In the genomic region with DNA sequence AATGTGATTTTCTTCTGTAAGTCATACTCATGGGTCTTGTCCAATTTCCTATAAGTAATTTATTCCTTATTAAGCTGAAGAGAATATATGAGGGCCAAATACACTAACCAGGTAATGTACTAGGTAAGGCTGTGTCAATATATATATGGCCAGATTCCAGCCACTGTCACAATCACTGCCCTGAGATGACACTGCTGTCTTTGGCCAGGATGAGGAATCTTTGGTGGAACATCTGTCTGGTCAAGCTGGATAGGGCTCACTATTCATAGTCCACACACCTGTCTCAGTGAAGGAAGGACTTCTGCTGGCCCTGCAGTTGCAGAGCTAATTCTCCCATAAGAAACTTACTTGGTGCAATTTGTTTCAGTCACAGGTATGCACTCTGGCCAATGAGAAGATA, we compare ENCODE assay signal across 23 cellular contexts. TPM values are rescaled to one million over a fixed set of nuclear protein-coding genes. Genes with fewer than 3 reads are reported as not detected.
DNase-seq lines count a peak whose midpoint lies in the region; ATAC-seq, FAIRE-seq and TF ChIP-seq lines count a peak whose summit lies in the region.
"Had no signal": no experiment of that assay in that cellular context is flagged by ENCODE, and none has a peak within 500 bp of the region (broad histone marks: within the 10 kb centered on the region; RNA-seq: fewer than 3 reads in every experiment).

No MANE protein-coding gene starts in this region.

- H3K9me3 ChIP-seq in GM12878 (replicated peaks; ENCODE audit: control insufficient read depth, insufficient read depth, low read length) (no peaks in the 10 kb centered on the region), osteoblast (ENCODE audit: low read depth, low read length) (no peaks in the 10 kb centered on the region), upper lobe of right lung (no peaks in the 10 kb centered on the region)
- H3K9me3 ChIP-seq: A549; BLaER1 treated with 17β-estradiol and CSF1 and Interleukin-3, amounts not matched to agents 10 nM and 100 nM; Caco-2 had no signal

- H3K27ac ChIP-seq in GM12878 (ENCODE audit: control insufficient read depth, insufficient read depth) (no peak overlapping the region), osteoblast (ENCODE audit: low read depth, low read length) (no peak overlapping the region), upper lobe of right lung (no peak overlapping the region)
- H3K27ac ChIP-seq: 22Rv1; A549; BLaER1 treated with 17β-estradiol and CSF1 and Interleukin-3, amounts not matched to agents 10 nM and 100 nM; C4-2B had no signal

- TF ChIP-seq CTCF in GM12878 (IDR thresholded peaks at IDR 0.05 in 2 of 3, conservative IDR thresholded peaks at IDR 0.05 in 1 of 3; ENCODE audit: control insufficient read depth in 2 of 3, extremely low read depth in 1 of 3, insufficient read depth in 1 of 3, low read depth in 3 of 3, low read length in 3 of 3) (no peak), osteoblast (IDR thresholded peaks at IDR 0.05; ENCODE audit: extremely low read depth, low read depth, low read length) (no peak), upper lobe of right lung (IDR thresholded peaks at IDR 0.05) (no peak)

- no peak for FAIRE-seq in GM12878 (lab: Jason Lieb, UNC)
- FAIRE-seq: A549, D721Med, G401.6, GM12892, GM18507 had no signal

- CTCF ChIA-PET in GM12878 (lab: Yijun Ruan, JAX): interaction anchor here (0.8 kb wide), 1 partner anchor 14 kb away, joined by 3 read pairs; no protein-coding TSS in a partner anchor

- no peaks in the 10 kb centered on the region for H3K79me2 ChIP-seq in GM12878 (ENCODE audit: control insufficient read depth, insufficient read depth, low read length)
- no peaks in the 10 kb centered on the region for H3K79me2 ChIP-seq in osteoblast (ENCODE audit: insufficient read depth, low read length)

- POLR2A ChIA-PET in GM12878 (lab: Charles Lee): no interaction called here

- H3K4me1 ChIP-seq in GM12878 (ENCODE audit: control insufficient read depth, insufficient read depth, low read length): no peaks in the 10 kb centered on the region
- H3K4me1 ChIP-seq in osteoblast (ENCODE audit: insufficient read depth, low read length): no peaks in the 10 kb centered on the region
- no peaks in the 10 kb centered on the region for H3K4me1 ChIP-seq in upper lobe of right lung
- H3K4me1 ChIP-seq: A549; BLaER1 treated with 17β-estradiol and CSF1 and Interleukin-3, amounts not matched to agents 10 nM and 100 nM; Caco-2 had no signal

- H3K27me3 ChIP-seq in GM12878 (replicated peaks in 1 of 2; ENCODE audit: control insufficient read depth in 2 of 2, insufficient read depth in 2 of 2, low read length in 1 of 2): no peaks in the 10 kb centered on the region
- H3K27me3 ChIP-seq in osteoblast (ENCODE audit: insufficient read depth, low read length): no peaks in the 10 kb centered on the region
- H3K27me3 ChIP-seq in upper lobe of right lung: no peaks in the 10 kb centered on the region
- H3K27me3 ChIP-seq: BLaER1 treated with 17β-estradiol and CSF1 and Interleukin-3, amounts not matched to agents 10 nM and 100 nM had no signal

- H3K4me3 ChIP-seq in GM12878: no peak overlapping the region
- H3K4me3 ChIP-seq in osteoblast (ENCODE audit: insufficient read depth, low read length): no peak overlapping the region
- no peak overlapping the region for H3K4me3 ChIP-seq in upper lobe of right lung
- H3K4me3 ChIP-seq: A549; BLaER1 treated with 17β-estradiol and CSF1 and Interleukin-3, amounts not matched to agents 10 nM and 100 nM had no signal

- intact Hi-C loops in GM12878 (cut with micrococcal nuclease; ENCODE audit: unreplicated experiment) (no loop called here), upper lobe of right lung (cut with DNase I) (no loop called here)

- in situ Hi-C loops in GM12878 (cut with MboI): no loop called here

- H4K20me1 ChIP-seq in GM12878 (ENCODE audit: control insufficient read depth, insufficient read depth) (no peaks in the 10 kb centered on the region), osteoblast (ENCODE audit: insufficient read depth, low read length) (no peaks in the 10 kb centered on the region)
- H4K20me1 ChIP-seq: BLaER1 treated with 17β-estradiol and CSF1 and Interleukin-3, amounts not matched to agents 10 nM and 100 nM had no signal

- H3K36me3 ChIP-seq in GM12878 (ENCODE audit: control insufficient read depth in 2 of 2, insufficient read depth in 2 of 2, low read length in 1 of 2): no peaks in the 10 kb centered on the region
- H3K36me3 ChIP-seq in osteoblast (ENCODE audit: insufficient read depth, low read length): no peaks in the 10 kb centered on the region
- H3K36me3 ChIP-seq in upper lobe of right lung: no peaks in the 10 kb centered on the region
- H3K36me3 ChIP-seq: BLaER1 treated with 17β-estradiol and CSF1 and Interleukin-3, amounts not matched to agents 10 nM and 100 nM had no signal

- DNase-seq in DMS53 (lab: John Stamatoyannopoulos, UW) (peak; percentile 21), DMS53 treated with DMSO at 0.1 percent for 48 hours (lab: John Stamatoyannopoulos, UW; ENCODE audit: unreplicated experiment) (no peak), GM12878 (ENCODE audit: low read depth, low spot score) (no peak), osteoblast (ENCODE audit: insufficient read length, low spot score, missing footprints) (peak; percentile 3), upper lobe of right lung (no peak)
- DNase-seq: AML-193; Caco-2; Calu3; CD4-positive, alpha-beta T cell; CD8-positive, alpha-beta T cell; DMS79 treated with DMSO at 0.1 percent for 48 hours; GF-D8 had no signal

- ATAC-seq in GM12878: no peak
- ATAC-seq in upper lobe of right lung: no peak
- ATAC-seq: A549; CD8-positive, alpha-beta T cell had no signal

- H2AFZ ChIP-seq in GM12878 (ENCODE audit: control insufficient read depth, low read depth, low read length) (0 out of 2 replicates have a peak overlapping the region, but pooled peaks have one; percentile 12), osteoblast (ENCODE audit: low read length) (no peak overlapping the region)

- no peak for TF ChIP-seq POLR2A in GM12878 (IDR thresholded peaks at IDR 0.05; ENCODE audit: low read depth, low read length)

- RAD21 ChIA-PET in GM12878 (lab: Charles Lee; ENCODE audit: unreplicated experiment): no interaction called here

- no TSS peak for BruUV-seq in GM12878 (replicated peaks; lab: Mats Ljungman, UMichigan)

- TF ChIP-seq RAD21 in GM12878 (IDR thresholded peaks at IDR 0.05; ENCODE audit: insufficient read depth, low read depth, low read length): no peak

- H3K9ac ChIP-seq in GM12878 (ENCODE audit: control insufficient read depth, insufficient read depth, low read length): no peak overlapping the region
- H3K9ac ChIP-seq: BLaER1 treated with 17β-estradiol and CSF1 and Interleukin-3, amounts not matched to agents 10 nM and 100 nM had no signal

- no peak for TF ChIP-seq EP300 in GM12878 (IDR thresholded peaks at IDR 0.05; ENCODE audit: borderline replicate concordance in 1 of 2, control insufficient read depth in 1 of 2, low read depth in 2 of 2, low read length in 2 of 2)

- no peak overlapping the region for H3K4me2 ChIP-seq in GM12878 (ENCODE audit: control insufficient read depth, insufficient read depth)
- no peak overlapping the region for H3K4me2 ChIP-seq in osteoblast (ENCODE audit: insufficient read depth, low read length)
- H3K4me2 ChIP-seq: A549; BLaER1 treated with 17β-estradiol and CSF1 and Interleukin-3, amounts not matched to agents 10 nM and 100 nM had no signal

- SMC1A ChIA-PET in GM12878 (lab: Charles Lee; ENCODE audit: uncharacterized antibody, unreplicated experiment): interaction anchor here (0.9 to 1.4 kb wide), 3 partner anchors 9 to 384 kb away, joined by 3 to 4 read pairs (median 3); no protein-coding TSS in a partner anchor

TF ChIP-seq in GM12878, 131 proteins besides CTCF, POLR2A, EP300 and RAD21 (continues in another document):
- TF ChIP-seq, protein P1, sequence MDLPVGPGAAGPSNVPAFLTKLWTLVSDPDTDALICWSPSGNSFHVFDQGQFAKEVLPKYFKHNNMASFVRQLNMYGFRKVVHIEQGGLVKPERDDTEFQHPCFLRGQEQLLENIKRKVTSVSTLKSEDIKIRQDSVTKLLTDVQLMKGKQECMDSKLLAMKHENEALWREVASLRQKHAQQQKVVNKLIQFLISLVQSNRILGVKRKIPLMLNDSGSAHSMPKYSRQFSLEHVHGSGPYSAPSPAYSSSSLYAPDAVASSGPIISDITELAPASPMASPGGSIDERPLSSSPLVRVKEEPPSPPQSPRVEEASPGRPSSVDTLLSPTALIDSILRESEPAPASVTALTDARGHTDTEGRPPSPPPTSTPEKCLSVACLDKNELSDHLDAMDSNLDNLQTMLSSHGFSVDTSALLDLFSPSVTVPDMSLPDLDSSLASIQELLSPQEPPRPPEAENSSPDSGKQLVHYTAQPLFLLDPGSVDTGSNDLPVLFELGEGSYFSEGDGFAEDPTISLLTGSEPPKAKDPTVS (IDR thresholded peaks at IDR 0.05; ENCODE audit: low read depth, low read length): no peak
- no peak for TF ChIP-seq HCFC1 (IDR thresholded peaks at IDR 0.05; ENCODE audit: low read length)
- TF ChIP-seq ZZZ3 (IDR thresholded peaks at IDR 0.05; ENCODE audit: control insufficient read depth, insufficient read length, low read depth): no peak
- no peak for TF ChIP-seq POLR2AphosphoS5 (IDR thresholded peaks at IDR 0.05; ENCODE audit: low read length)
- no peak for TF ChIP-seq JUND (IDR thresholded peaks at IDR 0.05; ENCODE audit: low read depth, low read length)
- no peak for TF ChIP-seq ESRRA (IDR thresholded peaks at IDR 0.05; ENCODE audit: low read length)
- no peak for TF ChIP-seq BHLHE40 (IDR thresholded peaks at IDR 0.05; ENCODE audit: borderline replicate concordance in 1 of 2, low read depth in 2 of 2, low read length in 1 of 2)

RNA-seq across cellular contexts. Expression of gene MSTN, which starts 11.3 kb away (rescaled TPM):
- total RNA-seq in GM12878 (2013; cell fraction: nucleolus; rRNA removed): 0.81 and 1.0 TPM in 2 replicates
- 0.05 TPM in 1 of 2 replicates, not detected in the other for total RNA-seq in GM12878 (2014; rRNA removed)
- total RNA-seq in GM12878 (2014; rRNA removed; fragmentation: Illumina TruSeq; extraction: Trizol): not detected in 2 replicates
- not detected in 2 replicates for total RNA-seq in GM12878 (2021)
- not detected for polyA plus RNA-seq in GM12878 (2011; ENCODE audit: low read depth)
- polyA plus RNA-seq in GM12878 (2011; rRNA removed): 0.33 and 0.88 TPM in 2 replicates
- 0.06 TPM in 1 of 2 replicates, not detected in the other for polyA plus RNA-seq in GM12878 (2011; cell fraction: cytosol; rRNA removed)
- 1.2 and 1.6 TPM in 2 replicates for polyA plus RNA-seq in GM12878 (2011; cell fraction: nucleus; rRNA removed)
- 0.04 TPM in 1 of 2 replicates, not detected in the other for polyA plus RNA-seq in GM12878 (2012)
- 0.04 TPM in 1 of 2 replicates, not detected in the other for polyA plus RNA-seq in GM12878 (2014; fragmentation: Illumina TruSeq; extraction: Trizol)
- polyA plus RNA-seq in GM12878 (2014; fragmentation: Nextera tagmentation; extraction: Ambion mirVana): not detected
- polyA plus RNA-seq in GM12878 (2014; rRNA removed): 0.10 TPM in 1 of 2 replicates, not detected in the other
- polyA plus RNA-seq in GM12878 (2016; fragmentation: Nextera tagmentation; extraction: Ambion mirVana): not detected
- 0.10 and 0.15 TPM in 2 replicates for polyA minus RNA-seq in GM12878 (2011; rRNA and poly(A)+ RNA removed)
- polyA minus RNA-seq in GM12878 (2011; cell fraction: cytosol; rRNA and poly(A)+ RNA removed): not detected in 2 replicates
- 0.24 and 0.29 TPM in 2 replicates for polyA minus RNA-seq in GM12878 (2011; cell fraction: nucleus; rRNA and poly(A)+ RNA removed)
- total RNA-seq in osteoblast: under 0.01 TPM in 1 of 2 replicates, not detected in the other
- total RNA-seq in upper lobe of right lung: not detected
- total RNA-seq: A172; B cell; Caco-2; CD4-positive, alpha-beta T cell; CD8-positive, alpha-beta T cell had no signal
- polyA plus RNA-seq: BJ had no signal

Comparison
In these comparisons a context has a peak if more than half of its experiments do, and no peak if none do; other contexts are left out.
1. DNase-seq: peak in DMS53 (single experiment) and osteoblast (single experiment); none in DMS53 treated with DMSO at 0.1 percent for 48 hours (single experiment), GM12878 (single experiment) and upper lobe of right lung (single experiment).